15 cellular contexts compared by ENCODE assay signal in the genomic region with DNA sequence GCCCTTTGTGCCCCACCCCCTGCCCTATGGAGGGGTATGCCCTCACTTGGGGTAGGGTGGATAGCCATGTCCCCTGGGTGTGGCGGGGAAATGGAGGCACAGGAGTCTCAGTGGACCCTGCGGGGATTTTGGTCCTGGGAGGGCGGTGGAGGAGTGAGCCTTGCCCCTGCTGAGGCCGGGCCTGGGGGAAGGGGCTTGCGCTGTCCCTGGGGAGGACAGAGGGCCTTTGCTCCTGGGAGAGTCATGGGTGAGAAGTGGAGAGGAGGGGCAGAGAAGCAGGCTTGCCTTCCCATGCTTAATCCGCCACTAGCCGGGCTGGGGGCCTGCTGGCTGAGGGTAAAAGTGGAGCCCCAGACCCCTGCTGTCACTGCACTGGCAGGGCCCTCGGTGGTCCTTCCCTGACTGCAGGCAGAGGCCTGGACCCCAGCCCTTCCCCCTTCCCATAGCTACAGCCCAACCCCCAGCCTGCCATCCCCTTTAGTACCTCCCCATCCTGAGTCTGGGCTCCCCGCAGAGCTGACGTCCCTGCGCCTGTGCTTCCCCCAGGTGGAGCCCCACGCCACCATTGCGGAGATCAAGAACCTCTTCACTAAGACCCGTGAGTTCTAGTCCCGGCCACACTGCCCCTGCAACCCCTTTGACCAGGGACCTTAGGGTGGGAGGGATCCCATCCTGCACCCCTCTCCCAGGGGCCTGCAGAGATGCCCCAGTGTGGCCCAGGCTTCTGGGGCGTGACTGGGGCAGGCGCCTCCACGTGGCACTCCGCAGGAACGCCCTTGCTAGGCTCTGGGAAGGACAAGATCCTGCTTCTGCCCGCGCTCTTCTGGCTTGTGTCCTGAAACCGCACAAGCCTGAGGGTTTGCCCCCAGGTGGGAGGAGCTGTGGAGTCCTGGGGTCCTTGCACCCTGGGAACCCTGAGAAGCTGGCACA. TPM values are rescaled to one million over a fixed set of nuclear protein-coding genes. Genes with fewer than 3 reads are reported as not detected.
DNase-seq lines count a peak whose midpoint lies in the region; ATAC-seq and TF ChIP-seq lines count a peak whose summit lies in the region.
"Had no signal": no experiment of that assay in that cellular context is flagged by ENCODE, and none has a peak within 500 bp of the region (broad histone marks: within the 10 kb centered on the region; RNA-seq: fewer than 3 reads in every experiment).

No MANE protein-coding gene starts in this region.

- H2AFZ ChIP-seq in osteoblast (ENCODE audit: low read length), result no peak overlapping the region

- H3K27ac Mint-ChIP-seq in endodermal cell, result peak overlapping the region; percentile 44

- TF ChIP-seq CTCF in cardiac muscle cell (IDR thresholded peaks at IDR 0.05; ENCODE audit: low read depth, low read length) (no peak), endodermal cell (conservative IDR thresholded peaks at IDR 0.05) (no peak), osteoblast (IDR thresholded peaks at IDR 0.05; ENCODE audit: extremely low read depth, low read depth, low read length) (no peak), upper lobe of left lung (IDR thresholded peaks at IDR 0.05) (no peak)

- H3K4me3 ChIP-seq in cardiac muscle cell (no peak overlapping the region), endodermal cell (ENCODE audit: low read length) (no peak overlapping the region), osteoblast (ENCODE audit: insufficient read depth, low read length) (peak overlapping the region; percentile 63), upper lobe of left lung (no peak overlapping the region)
- H3K4me3 ChIP-seq: A549, Peyer's patch, thyroid gland had no signal

- WGBS in endodermal cell (ENCODE audit: insufficient coverage in 1 of 2, insufficient read length in 1 of 2), 2 experiments, result 80 to 90% methylated on average over 6 to 23 of the region's 23 CpGs
- 87 to 100% methylated on average over 6 to 16 of the region's 23 CpGs for WGBS in upper lobe of left lung, 2 donors

- H3K9me3 ChIP-seq in cardiac muscle cell (ENCODE audit: low read depth) (no peaks in the 10 kb centered on the region), endodermal cell (ENCODE audit: control insufficient read depth, low read length) (no peaks in the 10 kb centered on the region), osteoblast (ENCODE audit: low read depth, low read length) (no peaks in the 10 kb centered on the region), upper lobe of left lung (no peaks in the 10 kb centered on the region)
- H3K9me3 ChIP-seq: A549, Peyer's patch, thyroid gland had no signal

- DNase-seq in cardiac muscle cell (ENCODE audit: low read depth in 1 of 2, low spot score in 1 of 2) (no peak), left ventricle myocardium superior (no peak), endodermal cell (peak; percentile 77), osteoblast (ENCODE audit: insufficient read length, low spot score, missing footprints) (no peak), upper lobe of left lung (peak in 1 of 2 donors; percentile 54), inferior parietal cortex (ENCODE audit: extremely low spot score) (no peak), GM19240 (ENCODE audit: insufficient read length, low spot score) (no peak)
- DNase-seq in activated CD8-positive, alpha-beta memory T cell treated with anti-CD3 and anti-CD28 coated beads, Interleukin-2, amount 50 U/mL, for 48 hours, result no peak
- DNase-seq: COR-L47, KG1, NCI-H1436, NCI-H510A, Peyer's patch had no signal

- H3K27me3 ChIP-seq in cardiac muscle cell (no peaks in the 10 kb centered on the region), endodermal cell (ENCODE audit: control insufficient read depth, insufficient read depth, low read length, poor library complexity, severe bottlenecking) (no peaks in the 10 kb centered on the region), osteoblast (ENCODE audit: insufficient read depth, low read length) (no peaks in the 10 kb centered on the region), upper lobe of left lung (no peaks in the 10 kb centered on the region)
- H3K27me3 ChIP-seq: Peyer's patch, thyroid gland had no signal

- H3K4me1 Mint-ChIP-seq in endodermal cell, result peaks cover 34% of the 10 kb centered on the region

- H4K20me1 ChIP-seq in osteoblast (ENCODE audit: insufficient read depth, low read length), result peaks cover 5% of the 10 kb centered on the region

- H3K79me2 ChIP-seq in osteoblast (ENCODE audit: insufficient read depth, low read length), result peaks cover 28% of the 10 kb centered on the region

- H3K4me1 ChIP-seq in cardiac muscle cell (ENCODE audit: low read depth) (peaks cover 28% of the 10 kb centered on the region), endodermal cell (ENCODE audit: control insufficient read depth, insufficient read depth, low read length) (peaks cover 6% of the 10 kb centered on the region), osteoblast (ENCODE audit: insufficient read depth, low read length) (peaks cover 27% of the 10 kb centered on the region), upper lobe of left lung (peaks cover 4 to 32% (median 9%) of the 10 kb centered on the region in 4 donors)
- H3K4me1 ChIP-seq: A549 had no signal

- TF ChIP-seq POLR2A in upper lobe of left lung (IDR thresholded peaks at IDR 0.05), result no peak

- no peak overlapping the region for H3K9ac ChIP-seq in endodermal cell (ENCODE audit: extremely low read depth, low read length, poor library complexity, severe bottlenecking)

- no peaks in the 10 kb centered on the region for H3K27me3 Mint-ChIP-seq in endodermal cell (ENCODE audit: insufficient read depth)

- no peak for ATAC-seq in left ventricle myocardium superior
- ATAC-seq in upper lobe of left lung (ENCODE audit: low FRiP score in 2 of 2), result no peak

- no peak overlapping the region for H3K4me3 Mint-ChIP-seq in endodermal cell

- H3K9me3 Mint-ChIP-seq in endodermal cell, result no peaks in the 10 kb centered on the region

- TF ChIP-seq EP300 in upper lobe of left lung (IDR thresholded peaks at IDR 0.05), result no peak

- intact Hi-C loops in left ventricle myocardium superior (cut with micrococcal nuclease), result no loop called here

- H3K36me3 Mint-ChIP-seq in endodermal cell (ENCODE audit: low read depth), result peaks cover 16% of the 10 kb centered on the region

- H3K4me2 ChIP-seq in osteoblast (ENCODE audit: insufficient read depth, low read length), result peak overlapping the region; percentile 73
- H3K4me2 ChIP-seq: A549 had no signal

- H3K36me3 ChIP-seq in cardiac muscle cell (peaks cover 3% of the 10 kb centered on the region), endodermal cell (ENCODE audit: control insufficient read depth, insufficient read depth, low read length) (no peaks in the 10 kb centered on the region), osteoblast (ENCODE audit: insufficient read depth, low read length) (peaks cover 3% of the 10 kb centered on the region), upper lobe of left lung (peaks cover 8 to 40% (median 20%) of the 10 kb centered on the region in 4 donors)

- H3K27ac ChIP-seq in cardiac muscle cell, result peak overlapping the region; percentile 92
- H3K27ac ChIP-seq in endodermal cell (ENCODE audit: low read depth, low read length), result no peak overlapping the region
- H3K27ac ChIP-seq in osteoblast (ENCODE audit: low read depth, low read length), result peak overlapping the region; percentile 82
- peak overlapping the region in 3 of 4 donors; percentile 41 to 69 (median 41) for H3K27ac ChIP-seq in upper lobe of left lung
- H3K27ac ChIP-seq: A549 had no signal

RNA-seq across cellular contexts. Expression of gene NDUFB7, which starts 8.9 kb away (rescaled TPM):
- 381 and 600 TPM in 2 replicates for total RNA-seq in cardiac muscle cell
- 445 and 518 TPM in 2 replicates for polyA plus RNA-seq in cardiac muscle cell
- 546 TPM for total RNA-seq in left ventricle myocardium superior
- total RNA-seq in endodermal cell, result 100 to 1,000 TPM; 127 to 141 TPM
- polyA plus RNA-seq in endodermal cell (2013, experiment 1 of 2), result 135 TPM
- 123 TPM for polyA plus RNA-seq in endodermal cell (2013, experiment 2 of 2)
- total RNA-seq in osteoblast, result 219 and 227 TPM in 2 replicates
- total RNA-seq in upper lobe of left lung, result 100 to 1,000 TPM; 124 to 350 (median 171) TPM

RNA-seq across cellular contexts. Expression of gene CLEC17A, which starts 20.0 kb away (rescaled TPM):
- total RNA-seq in cardiac muscle cell (not detected in 2 replicates), left ventricle myocardium superior (not detected), endodermal cell (not detected), osteoblast (under 0.01 TPM in 1 of 2 replicates, not detected in the other), upper lobe of left lung (not detected)
- polyA plus RNA-seq in cardiac muscle cell, result not detected in 2 replicates
- polyA plus RNA-seq in endodermal cell (2013, experiment 1 of 2), result not detected
- polyA plus RNA-seq in endodermal cell (2013, experiment 2 of 2), result not detected
- total RNA-seq: thyroid gland had no signal
- polyA plus RNA-seq: A549 had no signal

RNA-seq across cellular contexts. Expression of gene TECR, which starts 33.5 kb away (rescaled TPM):
- total RNA-seq in cardiac muscle cell (77.4 and 83.1 TPM in 2 replicates), left ventricle myocardium superior (86.4 TPM), endodermal cell (100 to 1,000 TPM; 127 to 140 TPM), osteoblast (40.1 and 41.6 TPM in 2 replicates), upper lobe of left lung (100 to 1,000 TPM in 2 of 6 donors, 10 to 100 TPM in 4; 54.0 to 124 (median 80.6) TPM)
- 245 and 345 TPM in 2 replicates for polyA plus RNA-seq in cardiac muscle cell
- 108 TPM for polyA plus RNA-seq in endodermal cell (2013, experiment 1 of 2)
- polyA plus RNA-seq in endodermal cell (2013, experiment 2 of 2), result 101 TPM

RNA-seq across cellular contexts. Expression of gene DNAJB1, which starts 44.7 kb away (rescaled TPM):
- 41.8 and 56.4 TPM in 2 replicates for total RNA-seq in cardiac muscle cell
- polyA plus RNA-seq in cardiac muscle cell, result 76.5 and 82.8 TPM in 2 replicates
- total RNA-seq in left ventricle myocardium superior, result 47.9 TPM
- total RNA-seq in endodermal cell, result 10 to 100 TPM; 66.1 to 70.0 TPM
- polyA plus RNA-seq in endodermal cell (2013, experiment 1 of 2), result 62.8 TPM
- polyA plus RNA-seq in endodermal cell (2013, experiment 2 of 2), result 56.0 TPM
- 65.1 and 70.9 TPM in 2 replicates for total RNA-seq in osteoblast
- 100 to 1,000 TPM in 3 of 6 donors, 10 to 100 TPM in 3; 33.5 to 137 (median 101) TPM for total RNA-seq in upper lobe of left lung
